Comparison of ENCODE assay signal across 2 cellular contexts in genomic region chr9:133529874-133530273, GRCh38.
TF ChIP-seq lines count a peak whose summit lies in the region.

No MANE protein-coding gene starts in this region.

TF ChIP-seq in HepG2, 621 proteins besides CTCF, POLR2A, EP300 and RAD21:
- TF ChIP-seq TARDBP (CRISPR knock-in tag; IDR thresholded peaks at IDR 0.05), result no peak
- no peak for TF ChIP-seq RBAK (CRISPR knock-in tag; IDR thresholded peaks at IDR 0.05)
- TF ChIP-seq ZNF136 (CRISPR knock-in tag; IDR thresholded peaks at IDR 0.05; ENCODE audit: low read depth), result no peak
- no peak for TF ChIP-seq ZNF382 (CRISPR knock-in tag; IDR thresholded peaks at IDR 0.05; ENCODE audit: borderline replicate concordance)
- TF ChIP-seq HNRNPUL1 (IDR thresholded peaks at IDR 0.05; ENCODE audit: low read depth, low read length), result no peak
- TF ChIP-seq, protein P1, sequence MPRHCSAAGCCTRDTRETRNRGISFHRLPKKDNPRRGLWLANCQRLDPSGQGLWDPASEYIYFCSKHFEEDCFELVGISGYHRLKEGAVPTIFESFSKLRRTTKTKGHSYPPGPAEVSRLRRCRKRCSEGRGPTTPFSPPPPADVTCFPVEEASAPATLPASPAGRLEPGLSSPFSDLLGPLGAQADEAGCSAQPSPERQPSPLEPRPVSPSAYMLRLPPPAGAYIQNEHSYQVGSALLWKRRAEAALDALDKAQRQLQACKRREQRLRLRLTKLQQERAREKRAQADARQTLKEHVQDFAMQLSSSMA (CRISPR knock-in tag; IDR thresholded peaks at IDR 0.05), result no peak
- no peak for TF ChIP-seq TFDP1 (CRISPR knock-in tag; IDR thresholded peaks at IDR 0.05; ENCODE audit: borderline replicate concordance)
- TF ChIP-seq ZNF263 (CRISPR knock-in tag; IDR thresholded peaks at IDR 0.05), result peak; percentile 91

TF ChIP-seq in GM12878, 131 proteins besides CTCF, POLR2A, EP300 and RAD21:
- TF ChIP-seq TCF3 (IDR thresholded peaks at IDR 0.05; ENCODE audit: borderline replicate concordance, insufficient read depth, low read depth, low read length) (no peak), USF1 (IDR thresholded peaks at IDR 0.05; ENCODE audit: borderline replicate concordance, extremely low read length, insufficient read depth, low read depth, low read length) (no peak), NFXL1 (IDR thresholded peaks at IDR 0.05; ENCODE audit: borderline replicate concordance) (peak; percentile 67; the same call in 1 of the 2 replicates), BACH1 (IDR thresholded peaks at IDR 0.05; ENCODE audit: borderline replicate concordance) (no peak), EZH2 (IDR thresholded peaks at IDR 0.05; ENCODE audit: borderline replicate concordance, control insufficient read depth, low read depth, low read length) (no peak), TBL1XR1 (IDR thresholded peaks at IDR 0.05; ENCODE audit: low read depth, low read length) (no peak)
- TF ChIP-seq, protein P2, sequence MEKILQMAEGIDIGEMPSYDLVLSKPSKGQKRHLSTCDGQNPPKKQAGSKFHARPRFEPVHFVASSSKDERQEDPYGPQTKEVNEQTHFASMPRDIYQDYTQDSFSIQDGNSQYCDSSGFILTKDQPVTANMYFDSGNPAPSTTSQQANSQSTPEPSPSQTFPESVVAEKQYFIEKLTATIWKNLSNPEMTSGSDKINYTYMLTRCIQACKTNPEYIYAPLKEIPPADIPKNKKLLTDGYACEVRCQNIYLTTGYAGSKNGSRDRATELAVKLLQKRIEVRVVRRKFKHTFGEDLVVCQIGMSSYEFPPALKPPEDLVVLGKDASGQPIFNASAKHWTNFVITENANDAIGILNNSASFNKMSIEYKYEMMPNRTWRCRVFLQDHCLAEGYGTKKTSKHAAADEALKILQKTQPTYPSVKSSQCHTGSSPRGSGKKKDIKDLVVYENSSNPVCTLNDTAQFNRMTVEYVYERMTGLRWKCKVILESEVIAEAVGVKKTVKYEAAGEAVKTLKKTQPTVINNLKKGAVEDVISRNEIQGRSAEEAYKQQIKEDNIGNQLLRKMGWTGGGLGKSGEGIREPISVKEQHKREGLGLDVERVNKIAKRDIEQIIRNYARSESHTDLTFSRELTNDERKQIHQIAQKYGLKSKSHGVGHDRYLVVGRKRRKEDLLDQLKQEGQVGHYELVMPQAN (conservative IDR thresholded peaks at IDR 0.05), result no peak
